9 cellular contexts compared by ENCODE assay signal in genomic region chr5:179265529-179266290, GRCh38.
A peak's percentile ranks its signal among the peaks of the same experiment; 100 is the strongest.
DNase-seq lines count a peak whose midpoint lies in the region; ATAC-seq and TF ChIP-seq lines count a peak whose summit lies in the region.
"Had no signal": no experiment of that assay in that cellular context is flagged by ENCODE, and none has a peak within 500 bp of the region (broad histone marks: within the 10 kb centered on the region; RNA-seq: fewer than 3 reads in every experiment).

No MANE protein-coding gene starts in this region.

- TF ChIP-seq CTCF in ascending aorta (IDR thresholded peaks at IDR 0.05) (no peak), gastrocnemius medialis (IDR thresholded peaks at IDR 0.05 in 4 of 5, conservative IDR thresholded peaks at IDR 0.05 in 1 of 5) (no peak)

- H3K9me3 ChIP-seq in ascending aorta, result no peaks in the 10 kb centered on the region
- no peaks in the 10 kb centered on the region for H3K9me3 ChIP-seq in gastrocnemius medialis

- ATAC-seq in gastrocnemius medialis, result peak; percentile 86 to 93
- no peak for ATAC-seq in GM21423 (IDR thresholded peaks at IDR 0.05; ENCODE audit: unreplicated experiment)

- in situ Hi-C loops in gastrocnemius medialis (cut with MboI; ENCODE audit: low sequenced_read_pairs in 4 of 4), result no loop called here

- intact Hi-C loops in ascending aorta (cut with DNase I) (loop anchor here (1.0 to 10.0 kb wide), 4 partner anchors 29 to 289 kb away; partner anchors contain the start of genes ADAMTS2 and RUFY1), gastrocnemius medialis (cut with DNase I; ENCODE audit: low total_unique reads) (loop anchor here (2.0 to 5.0 kb wide), 2 partner anchors 57 to 79 kb away; partner anchors contain the start of gene ADAMTS2)

- peaks cover 19 to 33% of the 10 kb centered on the region in 2 donors for H3K4me1 ChIP-seq in ascending aorta
- H3K4me1 ChIP-seq in gastrocnemius medialis, result peaks cover 12 to 30% of the 10 kb centered on the region in 2 donors

- H3K36me3 ChIP-seq in ascending aorta (no peaks in the 10 kb centered on the region), gastrocnemius medialis (no peaks in the 10 kb centered on the region)

- H3K27me3 ChIP-seq in ascending aorta (no peaks in the 10 kb centered on the region), gastrocnemius medialis (no peaks in the 10 kb centered on the region)

- no peak for TF ChIP-seq POLR2A in gastrocnemius medialis (IDR thresholded peaks at IDR 0.05)

- H3K4me3 ChIP-seq in ascending aorta, result peak overlapping the region in 1 of 2 donors; percentile 48
- H3K4me3 ChIP-seq in gastrocnemius medialis, result peak overlapping the region in 2 of 4 donors; percentile 21 to 37

- DNase-seq in GM04504 (ENCODE audit: low read depth), result peak; percentile 100
- peak; percentile 86 to 99 for DNase-seq in ascending aorta (ENCODE audit: low spot score in 2 of 2)
- DNase-seq in hypothalamus (lab: John Stamatoyannopoulos, UW), result peak in 26 of 51 donors; percentile 9 to 79 (median 40)
- DNase-seq in gastrocnemius medialis, result peak; percentile 92 to 95
- no peak for DNase-seq in putamen (ENCODE audit: low spot score)
- DNase-seq in NCI-H1436 (lab: John Stamatoyannopoulos, UW), result no peak
- no peak for DNase-seq in NCI-H524 treated with DMSO at 0.1 percent for 48 hours (lab: John Stamatoyannopoulos, UW)
- DNase-seq: NCI-H345 had no signal

- H3K27ac ChIP-seq in ascending aorta (peak overlapping the region; percentile 73 to 75), gastrocnemius medialis (peak overlapping the region; percentile 58 to 74 (median 70))

Comparison
In these comparisons a context has a peak if more than half of its experiments do, and no peak if none do; other contexts are left out.
1. DNase-seq: peak in GM04504 (single experiment), ascending aorta (2 of 2), hypothalamus (26 of 51) and gastrocnemius medialis (2 of 2); none in putamen (single experiment), NCI-H1436 (single experiment) and NCI-H524 treated with DMSO at 0.1 percent for 48 hours (single experiment).